Comparison of ENCODE assay signal across 7 cellular contexts in genomic region chr3:152281032-152281713, GRCh38. TPM values are rescaled to one million over a fixed set of nuclear protein-coding genes. Genes with fewer than 3 reads are reported as not detected.
DNase-seq lines count a peak whose midpoint lies in the region; ATAC-seq and TF ChIP-seq lines count a peak whose summit lies in the region.

No MANE protein-coding gene starts in this region.

- H3K27me3 ChIP-seq in spleen (replicated peaks in 1 of 7) = no peaks in the 10 kb centered on the region
- H3K27me3 ChIP-seq in SJCRH30 = no peaks in the 10 kb centered on the region

- H3K36me3 ChIP-seq in spleen (no peaks in the 10 kb centered on the region), SJCRH30 (no peaks in the 10 kb centered on the region)

- WGBS in spleen, 5 donors = 47 to 63% (median 55%) methylated on average over 4 of the region's 4 CpGs

- H3K27me3 Mint-ChIP-seq in activated naive CD8-positive, alpha-beta T cell treated with anti-CD3 and anti-CD28 coated beads, Interleukin-2, amount 50 U/mL, for 24 hours = no peaks in the 10 kb centered on the region
- no peaks in the 10 kb centered on the region for H3K27me3 Mint-ChIP-seq in endothelial cell (ENCODE audit: unreplicated experiment)

- H3K27ac ChIP-seq in spleen (peak overlapping the region in 6 of 8 donors; percentile 3 to 67 (median 24)), SJCRH30 (no peak overlapping the region)

- H3K4me3 ChIP-seq in spleen (peak overlapping the region in 1 of 8 donors; percentile 14), SJCRH30 (no peak overlapping the region)

- ATAC-seq in GM19372 (IDR thresholded peaks at IDR 0.05; ENCODE audit: low read depth, unreplicated experiment) (peak; percentile 67), HG03045 (IDR thresholded peaks at IDR 0.05; ENCODE audit: unreplicated experiment) (peak; percentile 67)
- ATAC-seq in activated naive CD8-positive, alpha-beta T cell treated with anti-CD3 and anti-CD28 coated beads, Interleukin-2, amount 50 U/mL, for 24 hours = peak; percentile 30

- H3K9me3 Mint-ChIP-seq in activated naive CD8-positive, alpha-beta T cell treated with anti-CD3 and anti-CD28 coated beads, Interleukin-2, amount 50 U/mL, for 24 hours = no peaks in the 10 kb centered on the region
- H3K9me3 Mint-ChIP-seq in endothelial cell (ENCODE audit: unreplicated experiment) = no peaks in the 10 kb centered on the region

- no peak for DNase-seq in activated naive CD8-positive, alpha-beta T cell treated with anti-CD3 and anti-CD28 coated beads, Interleukin-2, amount 50 U/mL, for 24 hours
- DNase-seq in spleen = no peak
- DNase-seq in endothelial cell (ENCODE audit: low spot score) = no peak
- DNase-seq in SJCRH30 = no peak
- DNase-seq in mucosa of gallbladder (ENCODE audit: low spot score) = no peak

- H3K9me3 ChIP-seq in spleen (no peaks in the 10 kb centered on the region), SJCRH30 (replicated peaks) (no peaks in the 10 kb centered on the region)

- H3K36me3 Mint-ChIP-seq in activated naive CD8-positive, alpha-beta T cell treated with anti-CD3 and anti-CD28 coated beads, Interleukin-2, amount 50 U/mL, for 24 hours (ENCODE audit: low read depth) = peaks cover 11% of the 10 kb centered on the region
- H3K36me3 Mint-ChIP-seq in endothelial cell (ENCODE audit: low read depth, unreplicated experiment) = no peaks in the 10 kb centered on the region

- intact Hi-C loops in spleen (cut with DNase I; ENCODE audit: low total_unique reads) = no loop called here

- H3K27ac Mint-ChIP-seq in activated naive CD8-positive, alpha-beta T cell treated with anti-CD3 and anti-CD28 coated beads, Interleukin-2, amount 50 U/mL, for 24 hours = peak overlapping the region; percentile 80
- no peak overlapping the region for H3K27ac Mint-ChIP-seq in endothelial cell (ENCODE audit: unreplicated experiment)

- H3K4me3 Mint-ChIP-seq in activated naive CD8-positive, alpha-beta T cell treated with anti-CD3 and anti-CD28 coated beads, Interleukin-2, amount 50 U/mL, for 24 hours = peak overlapping the region; percentile 28
- H3K4me3 Mint-ChIP-seq in endothelial cell (ENCODE audit: unreplicated experiment) = no peak overlapping the region

- TF ChIP-seq CTCF in spleen (IDR thresholded peaks at IDR 0.05 in 8 of 11, conservative IDR thresholded peaks at IDR 0.05 in 3 of 11) = no peak
- TF ChIP-seq CTCF in endothelial cell (IDR thresholded peaks at IDR 0.05; ENCODE audit: unreplicated experiment) = no peak

- H3K4me1 Mint-ChIP-seq in activated naive CD8-positive, alpha-beta T cell treated with anti-CD3 and anti-CD28 coated beads, Interleukin-2, amount 50 U/mL, for 24 hours = peaks cover 91% of the 10 kb centered on the region
- H3K4me1 Mint-ChIP-seq in endothelial cell (ENCODE audit: unreplicated experiment) = peaks cover 25% of the 10 kb centered on the region

- no peak for TF ChIP-seq POLR2A in spleen (IDR thresholded peaks at IDR 0.05)

- H3K4me1 ChIP-seq in spleen (peaks cover 72 to 99% (median 98%) of the 10 kb centered on the region in 6 donors), SJCRH30 (peaks cover 7% of the 10 kb centered on the region)

RNA-seq across cellular contexts. Expression of gene MBNL1, which starts 12.4 kb away (rescaled TPM):
- total RNA-seq in spleen = 100 to 1,000 TPM; 288 to 491 (median 355) TPM
- polyA plus RNA-seq in spleen = 10 to 100 TPM; 64.7 to 66.3 (median 64.7) TPM
- total RNA-seq in endothelial cell (ENCODE audit: unreplicated experiment) = 54.1 TPM
- 72.3 and 90.5 TPM in 2 replicates for total RNA-seq in SJCRH30 (2014; rRNA removed; shearing (Covaris generic))
- 223 TPM for total RNA-seq in mucosa of gallbladder
